In the genomic region with DNA sequence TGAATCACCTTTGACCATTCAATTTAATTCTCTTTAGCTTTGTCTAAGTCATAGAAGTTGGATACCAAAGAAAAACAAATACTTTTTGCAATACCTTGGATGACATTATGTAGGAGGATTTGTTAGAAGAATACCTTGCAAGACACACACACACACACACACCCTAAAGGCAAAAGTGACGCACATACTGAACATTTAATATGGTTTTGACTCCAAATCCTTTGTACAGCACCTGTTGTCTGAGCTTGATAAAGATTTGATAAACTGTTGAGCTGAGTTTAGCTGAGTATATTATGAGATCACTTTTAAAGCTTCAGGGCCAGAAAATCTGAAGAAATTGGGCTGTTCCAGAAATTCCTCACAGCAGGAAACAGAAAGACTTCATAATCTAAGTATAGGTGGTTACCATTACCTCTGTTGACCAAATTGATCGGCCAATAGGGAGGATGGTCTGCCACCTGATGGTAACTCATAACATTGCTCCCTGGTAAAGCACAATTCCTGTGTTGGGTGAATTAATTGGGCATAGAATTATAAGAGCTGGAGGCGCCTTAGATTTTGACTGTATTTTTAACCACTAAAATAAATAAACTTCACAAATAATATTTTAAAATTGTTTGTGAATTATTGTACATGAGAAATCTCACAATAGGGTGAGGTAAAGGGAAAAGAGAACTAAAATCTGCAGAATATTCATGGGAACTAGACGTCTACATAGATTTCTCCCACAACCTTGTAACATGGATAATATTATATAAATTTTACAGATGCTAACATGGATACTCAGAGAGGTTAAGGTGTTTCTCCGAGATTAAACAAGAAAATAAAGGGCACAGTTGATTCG, we compare ENCODE assay signal across 8 cellular contexts. TPM values are rescaled to one million over a fixed set of nuclear protein-coding genes. Genes with fewer than 3 reads are reported as not detected.
DNase-seq lines count a peak whose midpoint lies in the region; ATAC-seq and TF ChIP-seq lines count a peak whose summit lies in the region.

No MANE protein-coding gene starts in this region.

- no peak overlapping the region for H2AK5ac ChIP-seq in H9 (ENCODE audit: insufficient read length, low read length)

- no peak overlapping the region for H3K14ac ChIP-seq in H9 (ENCODE audit: insufficient read depth, low read length)

- no peak overlapping the region for H4K5ac ChIP-seq in H9 (ENCODE audit: insufficient read length, low read depth, low read length)

- no peak overlapping the region for H2BK20ac ChIP-seq in H9 (ENCODE audit: low read depth, low read length, poor library complexity, severe bottlenecking)

- H3K79me1 ChIP-seq in H9 (ENCODE audit: insufficient read depth, low read depth, low read length, poor library complexity, severe bottlenecking) = no peaks in the 10 kb centered on the region

- H3K27me3 Mint-ChIP-seq in H9 (ENCODE audit: low read depth) = no peaks in the 10 kb centered on the region
- no peaks in the 10 kb centered on the region for H3K27me3 Mint-ChIP-seq in activated CD8-positive, alpha-beta T cell treated with anti-CD3 and anti-CD28 coated beads for 36 hours
- H3K27me3 Mint-ChIP-seq in activated T-helper 2 cell treated with anti-CD3 and anti-CD28 coated beads, Interferon-gamma antibody, Interleukin-2, Interleukin-4, amounts not matched to agents 10 μg/mL and 5 μg/mL and 100 μg/mL, durations not matched to agents 14 hours and 24 hours and 36 hours (ENCODE audit: low read depth) = peaks cover 7% of the 10 kb centered on the region

- H3K9me3 ChIP-seq in H9 (ENCODE audit: control insufficient read depth, low read depth, low read length) = no peaks in the 10 kb centered on the region
- no peaks in the 10 kb centered on the region for H3K9me3 ChIP-seq in MM.1S (replicated peaks; ENCODE audit: insufficient read depth, low read length)
- H3K9me3 ChIP-seq in heart left ventricle = no peaks in the 10 kb centered on the region

- no peaks in the 10 kb centered on the region for H3K9me2 ChIP-seq in MM.1S (replicated peaks; ENCODE audit: insufficient read depth, low read length)

- no peak overlapping the region for H4K8ac ChIP-seq in H9 (replicated peaks; ENCODE audit: insufficient read length, low read depth, low read length)

- H3K27ac Mint-ChIP-seq in H9 = no peak overlapping the region
- H3K27ac Mint-ChIP-seq in activated CD8-positive, alpha-beta T cell treated with anti-CD3 and anti-CD28 coated beads for 36 hours = no peak overlapping the region
- H3K27ac Mint-ChIP-seq in stimulated activated effector memory CD8-positive, alpha-beta T cell treated with anti-CD3 and anti-CD28 coated beads, Interleukin-12 subunit alpha, Interleukin-12 subunit beta, amount 100 ng/mL, for 72 hours = no peak overlapping the region
- H3K27ac Mint-ChIP-seq in activated T-helper 2 cell treated with anti-CD3 and anti-CD28 coated beads, Interferon-gamma antibody, Interleukin-2, Interleukin-4, amounts not matched to agents 10 μg/mL and 5 μg/mL and 100 μg/mL, durations not matched to agents 14 hours and 24 hours and 36 hours = no peak overlapping the region

- no peaks in the 10 kb centered on the region for H3K27me3 ChIP-seq in H9 (ENCODE audit: insufficient read depth, low read length)
- H3K27me3 ChIP-seq in MM.1S (replicated peaks; ENCODE audit: insufficient read depth, low read length) = no peaks in the 10 kb centered on the region
- no peaks in the 10 kb centered on the region for H3K27me3 ChIP-seq in heart left ventricle

- no peaks in the 10 kb centered on the region for H3K23me2 ChIP-seq in H9 (ENCODE audit: insufficient read length, low read depth, low read length, poor library complexity, severe bottlenecking)

- DNase-seq in AG04449 (ENCODE audit: low read depth, low spot score) = no peak
- peak; percentile 42 for DNase-seq in EL
- DNase-seq in H9 = peak; percentile 33
- DNase-seq in MM.1S = peak; percentile 60
- DNase-seq in activated CD8-positive, alpha-beta T cell treated with anti-CD3 and anti-CD28 coated beads for 36 hours = peak; percentile 56
- peak in 1 of 5 donors; percentile 18 for DNase-seq in heart left ventricle
- DNase-seq in stimulated activated effector memory CD8-positive, alpha-beta T cell treated with anti-CD3 and anti-CD28 coated beads, Interleukin-12 subunit alpha, Interleukin-12 subunit beta, amount 100 ng/mL, for 72 hours (ENCODE audit: low spot score in 2 of 2) = no peak
- no peak for DNase-seq in activated T-helper 2 cell treated with anti-CD3 and anti-CD28 coated beads, Interferon-gamma antibody, Interleukin-2, Interleukin-4, amounts not matched to agents 10 μg/mL and 5 μg/mL and 100 μg/mL, durations not matched to agents 14 hours and 24 hours and 36 hours (ENCODE audit: low spot score)

- H3K4me1 ChIP-seq in H9 (ENCODE audit: insufficient read depth, low read length) (no peaks in the 10 kb centered on the region), MM.1S (ENCODE audit: low read length) (no peaks in the 10 kb centered on the region), heart left ventricle (peaks cover 0 to 7% (median 0%) of the 10 kb centered on the region in 12 donors)

- H3K36me3 ChIP-seq in MM.1S (replicated peaks; ENCODE audit: insufficient read depth, low read length) (no peaks in the 10 kb centered on the region), heart left ventricle (no peaks in the 10 kb centered on the region)

- intact Hi-C loops in activated CD8-positive, alpha-beta T cell treated with anti-CD3 and anti-CD28 coated beads for 36 hours (cut with micrococcal nuclease) = loop anchor here (5.0 kb wide), 1 partner anchor 482 kb away; no protein-coding TSS in a partner anchor
- intact Hi-C loops in heart left ventricle (cut with DNase I) = loop anchor here in 6 of 10 donors (1.0 to 10.0 kb wide), 6 partner anchors 37 to 475 kb away; partner anchors contain the start of gene EIF2AK3 (in 1 of the 6)
- intact Hi-C loops in activated T-helper 2 cell treated with anti-CD3 and anti-CD28 coated beads, Interferon-gamma antibody, Interleukin-2, Interleukin-4, amounts not matched to agents 10 μg/mL and 5 μg/mL and 100 μg/mL, durations not matched to agents 14 hours and 24 hours and 36 hours (cut with micrococcal nuclease) = loop anchor here (1.0 kb wide), 1 partner anchor 78 kb away; no protein-coding TSS in a partner anchor

- ATAC-seq in activated CD8-positive, alpha-beta T cell treated with anti-CD3 and anti-CD28 coated beads for 36 hours = peak; percentile 95
- peak in 3 of 4 donors; percentile 74 for ATAC-seq in heart left ventricle
- ATAC-seq in stimulated activated effector memory CD8-positive, alpha-beta T cell treated with anti-CD3 and anti-CD28 coated beads, Interleukin-12 subunit alpha, Interleukin-12 subunit beta, amount 100 ng/mL, for 72 hours = peak; percentile 78

- H3K9me3 Mint-ChIP-seq in H9 = no peaks in the 10 kb centered on the region; a peak in 1 of 5 replicates
- no peaks in the 10 kb centered on the region for H3K9me3 Mint-ChIP-seq in activated CD8-positive, alpha-beta T cell treated with anti-CD3 and anti-CD28 coated beads for 36 hours
- no peaks in the 10 kb centered on the region for H3K9me3 Mint-ChIP-seq in stimulated activated effector memory CD8-positive, alpha-beta T cell treated with anti-CD3 and anti-CD28 coated beads, Interleukin-12 subunit alpha, Interleukin-12 subunit beta, amount 100 ng/mL, for 72 hours
- no peaks in the 10 kb centered on the region for H3K9me3 Mint-ChIP-seq in activated T-helper 2 cell treated with anti-CD3 and anti-CD28 coated beads, Interferon-gamma antibody, Interleukin-2, Interleukin-4, amounts not matched to agents 10 μg/mL and 5 μg/mL and 100 μg/mL, durations not matched to agents 14 hours and 24 hours and 36 hours

- H2BK5ac ChIP-seq in H9 (ENCODE audit: insufficient read length, low read length) = no peak overlapping the region

- no peak for TF ChIP-seq POLR2A in heart left ventricle (IDR thresholded peaks at IDR 0.05)

- H3T11ph ChIP-seq in H9 (ENCODE audit: low read length) = no peak overlapping the region

- no peaks in the 10 kb centered on the region for H4K20me1 ChIP-seq in H9 (ENCODE audit: control insufficient read depth, insufficient read depth, insufficient read length)
- H4K20me1 ChIP-seq in MM.1S (ENCODE audit: insufficient read depth, low read length) = no peaks in the 10 kb centered on the region

- no peak overlapping the region for H2BK120ac ChIP-seq in H9 (ENCODE audit: low read depth, low read length, poor library complexity, severe bottlenecking)

- H4K91ac ChIP-seq in H9 (ENCODE audit: insufficient read length, low read depth, low read length) = no peak overlapping the region

- no peak overlapping the region for H3K23ac ChIP-seq in H9 (ENCODE audit: insufficient read length, low read depth, low read length)

- no peak overlapping the region for H3K4ac ChIP-seq in H9 (ENCODE audit: low read depth, low read length)

- no peak overlapping the region for H3K4me2 ChIP-seq in H9 (ENCODE audit: insufficient read depth, insufficient read length, low read length)
- H3K4me2 ChIP-seq in MM.1S (ENCODE audit: low read depth, low read length) = no peak overlapping the region

- CTCF ChIA-PET in AG04449 (lab: Yijun Ruan, JAX) = interaction anchor here (0.6 to 20.5 kb wide), 20 partner anchors 9 to 480 kb away, joined by 3 to 692 read pairs (median 5); no protein-coding TSS in a partner anchor
- CTCF ChIA-PET in activated CD8-positive, alpha-beta T cell treated with anti-CD3 and anti-CD28 coated beads for 36 hours (lab: Charles Lee) = interaction anchor here (0.6 to 9.2 kb wide), 23 partner anchors 8 to 117 kb away, joined by 3 to 191 read pairs (median 5); partner anchors contain the start of gene EIF2AK3

- H3K4me3 ChIP-seq in AG04449 (ENCODE audit: low read depth, low read length) (no peak overlapping the region), MM.1S (ENCODE audit: low read length) (no peak overlapping the region), heart left ventricle (no peak overlapping the region)

- H2AFZ ChIP-seq in H9 (ENCODE audit: low read length) (no peak overlapping the region), MM.1S (ENCODE audit: low read length) (no peak overlapping the region)

- no peaks in the 10 kb centered on the region for H3F3A ChIP-seq in MM.1S (ENCODE audit: insufficient read depth, low read length)

- H3K4me1 Mint-ChIP-seq in H9 = peaks cover 5 to 13% of the 10 kb centered on the region in 2 experiments; a peak in 3 of 4 replicates
- H3K4me1 Mint-ChIP-seq in activated CD8-positive, alpha-beta T cell treated with anti-CD3 and anti-CD28 coated beads for 36 hours (ENCODE audit: low read depth) = no peaks in the 10 kb centered on the region
- H3K4me1 Mint-ChIP-seq in stimulated activated effector memory CD8-positive, alpha-beta T cell treated with anti-CD3 and anti-CD28 coated beads, Interleukin-12 subunit alpha, Interleukin-12 subunit beta, amount 100 ng/mL, for 72 hours = peaks cover 5% of the 10 kb centered on the region
- H3K4me1 Mint-ChIP-seq in activated T-helper 2 cell treated with anti-CD3 and anti-CD28 coated beads, Interferon-gamma antibody, Interleukin-2, Interleukin-4, amounts not matched to agents 10 μg/mL and 5 μg/mL and 100 μg/mL, durations not matched to agents 14 hours and 24 hours and 36 hours (ENCODE audit: low read depth) = peaks cover 7% of the 10 kb centered on the region

- H3K4me3 Mint-ChIP-seq in H9 = no peak overlapping the region
- H3K4me3 Mint-ChIP-seq in activated CD8-positive, alpha-beta T cell treated with anti-CD3 and anti-CD28 coated beads for 36 hours = no peak overlapping the region
- no peak overlapping the region for H3K4me3 Mint-ChIP-seq in stimulated activated effector memory CD8-positive, alpha-beta T cell treated with anti-CD3 and anti-CD28 coated beads, Interleukin-12 subunit alpha, Interleukin-12 subunit beta, amount 100 ng/mL, for 72 hours
- H3K4me3 Mint-ChIP-seq in activated T-helper 2 cell treated with anti-CD3 and anti-CD28 coated beads, Interferon-gamma antibody, Interleukin-2, Interleukin-4, amounts not matched to agents 10 μg/mL and 5 μg/mL and 100 μg/mL, durations not matched to agents 14 hours and 24 hours and 36 hours (ENCODE audit: low read depth) = no peak overlapping the region

- no peak overlapping the region for H2BK12ac ChIP-seq in H9 (ENCODE audit: insufficient read length, low read depth, low read length)

- no peaks in the 10 kb centered on the region for H3K79me2 ChIP-seq in H9 (ENCODE audit: insufficient read depth, low read length)
- no peaks in the 10 kb centered on the region for H3K79me2 ChIP-seq in MM.1S (ENCODE audit: low read length)

- H3K27ac ChIP-seq in H9 (ENCODE audit: insufficient read length, low read depth, low read length) = no peak overlapping the region
- no peak overlapping the region for H3K27ac ChIP-seq in MM.1S (ENCODE audit: low read length)
- H3K27ac ChIP-seq in heart left ventricle = no peak overlapping the region

- no peak overlapping the region for H3K18ac ChIP-seq in H9 (ENCODE audit: insufficient read length, low read depth, low read length)

- no peaks in the 10 kb centered on the region for H3K36me3 Mint-ChIP-seq in H9 (ENCODE audit: insufficient read depth in 1 of 3, low read depth in 3 of 3)
- no peaks in the 10 kb centered on the region for H3K36me3 Mint-ChIP-seq in activated CD8-positive, alpha-beta T cell treated with anti-CD3 and anti-CD28 coated beads for 36 hours (ENCODE audit: low read depth)
- no peaks in the 10 kb centered on the region for H3K36me3 Mint-ChIP-seq in stimulated activated effector memory CD8-positive, alpha-beta T cell treated with anti-CD3 and anti-CD28 coated beads, Interleukin-12 subunit alpha, Interleukin-12 subunit beta, amount 100 ng/mL, for 72 hours
- no peaks in the 10 kb centered on the region for H3K36me3 Mint-ChIP-seq in activated T-helper 2 cell treated with anti-CD3 and anti-CD28 coated beads, Interferon-gamma antibody, Interleukin-2, Interleukin-4, amounts not matched to agents 10 μg/mL and 5 μg/mL and 100 μg/mL, durations not matched to agents 14 hours and 24 hours and 36 hours (ENCODE audit: low read depth)

- no peak overlapping the region for H3K9ac ChIP-seq in H9 (ENCODE audit: extremely low read depth, insufficient read length, low read length)
- H3K9ac ChIP-seq in MM.1S (ENCODE audit: low read length) = no peak overlapping the region

- no peak overlapping the region for H3K56ac ChIP-seq in H9 (ENCODE audit: insufficient read length, low read depth, low read length)

- POLR2A ChIA-PET in AG04449 (lab: Yijun Ruan, JAX) = interaction anchor here (0.5 kb wide), 1 partner anchor 47 kb away, joined by 3 read pairs; no protein-coding TSS in a partner anchor
- POLR2A ChIA-PET in activated CD8-positive, alpha-beta T cell treated with anti-CD3 and anti-CD28 coated beads for 36 hours (lab: Charles Lee) = no interaction called here

- WGBS in H9 (ENCODE audit: extremely low coverage, insufficient read length, low lambda C conversion rate) = no CpG with 5 or more reads among the region's 6 CpGs
- WGBS in heart left ventricle, 4 donors = 64 to 70% (median 67%) methylated on average over 6 of the region's 6 CpGs

- no peak overlapping the region for H2BK15ac ChIP-seq in H9 (ENCODE audit: low read depth, low read length)

- TF ChIP-seq CTCF in AG04449 (IDR thresholded peaks at IDR 0.05; ENCODE audit: insufficient read depth, low read length, missing control alignments) = peak; percentile 63
- peak; percentile 79 for TF ChIP-seq CTCF in H9 (conservative IDR thresholded peaks at IDR 0.05)
- TF ChIP-seq CTCF in MM.1S (IDR thresholded peaks at IDR 0.05; ENCODE audit: low read length) = peak; percentile 81
- TF ChIP-seq CTCF in activated CD8-positive, alpha-beta T cell treated with anti-CD3 and anti-CD28 coated beads for 36 hours (IDR thresholded peaks at IDR 0.05) = peak; percentile 73
- peak; percentile 44 to 72 (median 60) for TF ChIP-seq CTCF in heart left ventricle (IDR thresholded peaks at IDR 0.05)

RNA-seq across cellular contexts. Expression of gene RPIA, which starts 21.9 kb away (rescaled TPM):
- total RNA-seq in H9 (2021) = 17.3 and 18.6 TPM in 2 replicates
- 10 to 100 TPM; 79.4 to 81.0 TPM for total RNA-seq in activated CD8-positive, alpha-beta T cell treated with anti-CD3 and anti-CD28 coated beads for 36 hours
- total RNA-seq in heart left ventricle = 10 to 100 TPM in 7 of 9 donors, 1 to 10 TPM in 2; 4.1 to 15.3 (median 12.6) TPM
- polyA plus RNA-seq in heart left ventricle = 10 to 100 TPM; 12.8 to 15.4 TPM
- 67.1 and 68.4 TPM in 2 replicates for total RNA-seq in activated T-helper 2 cell treated with anti-CD3 and anti-CD28 coated beads, Interferon-gamma antibody, Interleukin-2, Interleukin-4, amounts not matched to agents 10 μg/mL and 5 μg/mL and 100 μg/mL, durations not matched to agents 14 hours and 24 hours and 36 hours

RNA-seq across cellular contexts. Expression of gene EIF2AK3, which starts 42.3 kb away (rescaled TPM):
- total RNA-seq in H9 (2021) (17.9 and 19.3 TPM in 2 replicates), heart left ventricle (10 to 100 TPM in 6 of 9 donors, 1 to 10 TPM in 3; 4.7 to 16.1 (median 10.9) TPM)
- 10 to 100 TPM; 14.9 to 17.4 TPM for total RNA-seq in activated CD8-positive, alpha-beta T cell treated with anti-CD3 and anti-CD28 coated beads for 36 hours
- polyA plus RNA-seq in heart left ventricle = 10 to 100 TPM in 1 of 2 donors, 1 to 10 TPM in 1; 2.7 to 29.9 TPM
- total RNA-seq in activated T-helper 2 cell treated with anti-CD3 and anti-CD28 coated beads, Interferon-gamma antibody, Interleukin-2, Interleukin-4, amounts not matched to agents 10 μg/mL and 5 μg/mL and 100 μg/mL, durations not matched to agents 14 hours and 24 hours and 36 hours = 20.0 and 22.5 TPM in 2 replicates

Comparison
In these comparisons a context has a peak if more than half of its experiments do, and no peak if none do; other contexts are left out.
1. DNase-seq: peak in EL (single experiment), H9 (single experiment), MM.1S (single experiment) and activated CD8-positive, alpha-beta T cell treated with anti-CD3 and anti-CD28 coated beads for 36 hours (single experiment); none in AG04449 (single experiment), stimulated activated effector memory CD8-positive, alpha-beta T cell treated with anti-CD3 and anti-CD28 coated beads, Interleukin-12 subunit alpha, Interleukin-12 subunit beta, amount 100 ng/mL, for 72 hours (0 of 2) and activated T-helper 2 cell treated with anti-CD3 and anti-CD28 coated beads, Interferon-gamma antibody, Interleukin-2, Interleukin-4, amounts not matched to agents 10 μg/mL and 5 μg/mL and 100 μg/mL, durations not matched to agents 14 hours and 24 hours and 36 hours (single experiment).
2. Peak in every context shown above with its lines, with median percentiles within 50 percentile points of each other: CTCF ChIP-seq and ATAC-seq.